In the genomic region with DNA sequence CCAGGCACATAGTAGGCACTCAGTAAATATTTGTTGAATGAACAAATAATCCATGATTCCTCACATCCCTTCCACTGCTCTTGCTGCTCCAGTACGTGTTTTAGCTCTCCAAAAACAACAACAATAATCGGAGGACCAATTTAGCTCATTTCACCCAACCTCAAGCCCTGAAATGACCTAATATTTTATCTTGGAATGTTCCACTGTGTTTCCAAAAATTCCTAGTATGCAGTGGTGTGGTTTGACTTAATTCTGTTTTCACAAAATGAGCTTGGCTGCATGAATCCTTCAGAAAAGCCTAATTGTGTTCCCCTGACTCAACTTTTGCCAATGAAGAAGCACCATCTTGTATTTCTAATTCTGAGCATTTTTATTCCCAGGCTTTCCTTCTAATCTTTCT, we compare ENCODE assay signal across 14 cellular contexts.
DNase-seq lines count a peak whose midpoint lies in the region; ATAC-seq and TF ChIP-seq lines count a peak whose summit lies in the region.
"Had no signal": no experiment of that assay in that cellular context is flagged by ENCODE, and none has a peak within 500 bp of the region (broad histone marks: within the 10 kb centered on the region; RNA-seq: fewer than 3 reads in every experiment).

No MANE protein-coding gene starts in this region.

- H3K36me3 ChIP-seq in thoracic aorta: no peaks in the 10 kb centered on the region

- no peaks in the 10 kb centered on the region for H3K4me1 Mint-ChIP-seq in activated CD8-positive, alpha-beta memory T cell treated with anti-CD3 and anti-CD28 coated beads, Interleukin-2, amount 10 ng/mL, durations not matched to agents 7 days and 5 days
- H3K4me1 Mint-ChIP-seq: endodermal cell, naive B cell had no signal

- DNase-seq in H4 (ENCODE audit: low spot score) (peak; percentile 31), amniotic epithelial cell (ENCODE audit: low read depth) (peak; percentile 95), glomerular visceral epithelial cell (ENCODE audit: extremely low spot score) (peak; percentile 65), thoracic aorta (ENCODE audit: low spot score) (no peak)
- DNase-seq in activated CD8-positive, alpha-beta memory T cell treated with anti-CD3 and anti-CD28 coated beads, Interleukin-2, amount 10 ng/mL, durations not matched to agents 7 days and 5 days: no peak
- DNase-seq: activated CD4-positive, CD25-positive, alpha-beta regulatory T cell; activated gamma-delta T cell treated with Interleukin-2 at 50 U/mL for 16 hours; CD8-positive, alpha-beta T cell; endodermal cell; glutamatergic neuron; naive B cell had no signal

- H3K4me1 ChIP-seq in thoracic aorta (ENCODE audit: control insufficient read depth in 1 of 2, low read depth in 2 of 2): peaks cover 14 to 48% of the 10 kb centered on the region in 2 donors

- H3K27me3 Mint-ChIP-seq in activated CD8-positive, alpha-beta memory T cell treated with anti-CD3 and anti-CD28 coated beads, Interleukin-2, amount 10 ng/mL, durations not matched to agents 7 days and 5 days: no peaks in the 10 kb centered on the region

- H3K9me3 Mint-ChIP-seq in activated CD8-positive, alpha-beta memory T cell treated with anti-CD3 and anti-CD28 coated beads, Interleukin-2, amount 10 ng/mL, durations not matched to agents 7 days and 5 days (ENCODE audit: low read depth): no peaks in the 10 kb centered on the region
- H3K9me3 Mint-ChIP-seq: CD8-positive, alpha-beta T cell had no signal

- H3K27ac Mint-ChIP-seq in activated CD8-positive, alpha-beta memory T cell treated with anti-CD3 and anti-CD28 coated beads, Interleukin-2, amount 10 ng/mL, durations not matched to agents 7 days and 5 days: no peak overlapping the region
- H3K27ac Mint-ChIP-seq: CD8-positive, alpha-beta T cell; endodermal cell; naive B cell had no signal

- H3K4me3 ChIP-seq in thoracic aorta: no peak overlapping the region

- peak overlapping the region; percentile 66 to 67 for H3K27ac ChIP-seq in thoracic aorta
- H3K27ac ChIP-seq: RWPE1 had no signal

- no peaks in the 10 kb centered on the region for H3K36me3 Mint-ChIP-seq in activated CD8-positive, alpha-beta memory T cell treated with anti-CD3 and anti-CD28 coated beads, Interleukin-2, amount 10 ng/mL, durations not matched to agents 7 days and 5 days
- H3K36me3 Mint-ChIP-seq: CD8-positive, alpha-beta T cell; naive B cell had no signal

- TF ChIP-seq CTCF in thoracic aorta (IDR thresholded peaks at IDR 0.05): no peak

- CTCF ChIA-PET in activated CD8-positive, alpha-beta memory T cell treated with anti-CD3 and anti-CD28 coated beads, Interleukin-2, amount 10 ng/mL, durations not matched to agents 7 days and 5 days (lab: Charles Lee): no interaction called here

- ATAC-seq in thoracic aorta (ENCODE audit: insufficient number of reproducible peaks, low FRiP score, low read depth) (peak; percentile 99), GM18907 (IDR thresholded peaks at IDR 0.05; ENCODE audit: unreplicated experiment) (no peak), HG03139 (IDR thresholded peaks at IDR 0.05; ENCODE audit: unreplicated experiment) (no peak)
- ATAC-seq in activated CD8-positive, alpha-beta memory T cell treated with anti-CD3 and anti-CD28 coated beads, Interleukin-2, amount 10 ng/mL, durations not matched to agents 7 days and 5 days: no peak
- ATAC-seq: CD8-positive, alpha-beta T cell had no signal

- H3K4me3 Mint-ChIP-seq in activated CD8-positive, alpha-beta memory T cell treated with anti-CD3 and anti-CD28 coated beads, Interleukin-2, amount 10 ng/mL, durations not matched to agents 7 days and 5 days: no peak overlapping the region
- H3K4me3 Mint-ChIP-seq: CD8-positive, alpha-beta T cell; endodermal cell; naive B cell had no signal

- no peaks in the 10 kb centered on the region for H3K9me3 ChIP-seq in thoracic aorta

- H3K27me3 ChIP-seq in thoracic aorta (replicated peaks; ENCODE audit: insufficient read depth): no peaks in the 10 kb centered on the region

Comparison
In these comparisons a context has a peak if more than half of its experiments do, and no peak if none do; other contexts are left out.
1. DNase-seq: peak in H4 (single experiment), amniotic epithelial cell (single experiment) and glomerular visceral epithelial cell (single experiment); none in thoracic aorta (single experiment) and activated CD8-positive, alpha-beta memory T cell treated with anti-CD3 and anti-CD28 coated beads, Interleukin-2, amount 10 ng/mL, durations not matched to agents 7 days and 5 days (single experiment).